15 cellular contexts compared by ENCODE assay signal in the genomic region with DNA sequence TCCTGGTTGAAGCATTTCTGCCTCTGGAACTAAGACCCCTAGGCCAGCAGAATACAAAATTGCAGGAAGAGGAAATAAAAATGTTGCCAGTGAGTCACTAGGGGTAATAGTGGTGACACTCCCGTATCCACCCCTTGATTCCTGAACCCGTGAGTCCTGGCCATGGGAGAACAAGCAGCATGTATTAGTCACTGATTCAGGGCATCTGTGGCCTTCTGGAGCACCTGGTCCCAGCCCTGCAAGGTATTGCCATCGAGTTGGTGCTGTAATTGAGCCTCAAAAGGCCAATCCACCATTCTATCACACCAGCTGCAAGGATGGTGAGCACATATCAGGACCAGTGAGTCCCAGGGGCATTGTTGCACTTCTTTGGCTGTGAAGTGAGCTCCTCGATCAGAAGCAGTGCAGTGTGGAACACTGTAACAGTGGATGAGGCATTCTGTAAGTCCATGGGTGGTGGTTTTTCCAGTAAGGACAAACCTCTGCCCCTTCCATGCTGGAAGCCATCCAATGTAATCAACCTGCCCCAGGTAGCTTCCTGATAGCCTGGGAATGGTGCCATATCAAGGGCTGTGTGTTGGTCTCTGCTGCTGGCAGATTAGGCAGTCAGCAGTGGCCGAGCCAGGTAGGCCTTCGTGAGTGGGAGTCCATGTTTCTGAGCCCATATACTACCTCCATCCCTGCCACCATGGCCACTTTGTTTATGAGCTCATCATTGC. TPM values are rescaled to one million over a fixed set of nuclear protein-coding genes. Genes with fewer than 3 reads are reported as not detected.
DNase-seq lines count a peak whose midpoint lies in the region; FAIRE-seq and TF ChIP-seq lines count a peak whose summit lies in the region.
"Had no signal": no experiment of that assay in that cellular context is flagged by ENCODE, and none has a peak within 500 bp of the region (broad histone marks: within the 10 kb centered on the region; RNA-seq: fewer than 3 reads in every experiment).

No MANE protein-coding gene starts in this region.

- H3K9ac ChIP-seq in endothelial cell of umbilical vein (replicated peaks; ENCODE audit: extremely low read depth, insufficient read depth, low read length) (no peak overlapping the region), mucosa of stomach (ENCODE audit: low read length) (peak overlapping the region; percentile 71)

- no peak for TF ChIP-seq POLR2A in endothelial cell of umbilical vein (IDR thresholded peaks at IDR 0.05; ENCODE audit: low read depth, low read length)
- no peak for TF ChIP-seq POLR2A in testis (IDR thresholded peaks at IDR 0.05)

- no peaks in the 10 kb centered on the region for H3K9me1 ChIP-seq in endothelial cell of umbilical vein (replicated peaks; ENCODE audit: control insufficient read depth, extremely low read depth, insufficient read depth, low read length)

- H3K79me2 ChIP-seq in endothelial cell of umbilical vein (ENCODE audit: control insufficient read depth, insufficient read depth, low read length), result no peaks in the 10 kb centered on the region

- no TSS peak for BruUV-seq in endothelial cell of umbilical vein (replicated peaks; lab: Mats Ljungman, UMichigan)

- intact Hi-C loops in endothelial cell of umbilical vein (cut with micrococcal nuclease), result no loop called here
- intact Hi-C loops in testis (cut with DNase I; ENCODE audit: low total_unique reads), result no loop called here

- H3K27me3 ChIP-seq in endothelial cell of umbilical vein (ENCODE audit: control insufficient read depth in 2 of 2, insufficient read depth in 2 of 2, low read length in 2 of 2) (no peaks in the 10 kb centered on the region), mucosa of stomach (ENCODE audit: control insufficient read depth, insufficient read depth, low read length) (no peaks in the 10 kb centered on the region), SJCRH30 (no peaks in the 10 kb centered on the region), testis (no peaks in the 10 kb centered on the region)

- DNase-seq in DMS153 treated with DMSO at 0.1 percent for 48 hours (lab: John Stamatoyannopoulos, UW; ENCODE audit: unreplicated experiment) (peak; percentile 87), NCI-H2081 (lab: John Stamatoyannopoulos, UW) (peak; percentile 73 to 88), endothelial cell of umbilical vein (ENCODE audit: low read depth, low spot score) (no peak), SJCRH30 (no peak), mesothelial cell of epicardium (ENCODE audit: low spot score in 2 of 2, unreplicated experiment in 2 of 2) (no peak), SIG-M5 treated with dmso at 0.1 percent for 504 hours (lab: John Stamatoyannopoulos, UW; ENCODE audit: unreplicated experiment) (no peak), testis (no peak)
- DNase-seq: activated T-cell treated with anti-CD3 and anti-CD28 coated beads, Interleukin-2, amount 50 U/mL, for 72 hours; EL; NCI-H1694; stimulated activated CD4-positive, alpha-beta T cell treated with anti-CD3 and anti-CD28 coated beads, Interleukin-4, amount 100 ng/mL, for 1 hour; stimulated activated naive B cell treated with anti-CD40 and anti-IgM and Interleukin-4, amounts not matched to agents 10 μg/mL and 1 μg/mL and 100 μg/mL, for 72 hours had no signal

- no peaks in the 10 kb centered on the region for H3K36me3 Mint-ChIP-seq in mesothelial cell of epicardium
- H3K36me3 Mint-ChIP-seq: stimulated activated naive B cell treated with anti-CD40 and anti-IgM and Interleukin-4, amounts not matched to agents 10 μg/mL and 1 μg/mL and 100 μg/mL, for 72 hours had no signal

- dilution Hi-C loops in endothelial cell of umbilical vein (cut with MboI; ENCODE audit: extremely low pct_ligation_motif_present, low sequenced_read_pairs), result no loop called here

- H2AFZ ChIP-seq in endothelial cell of umbilical vein (ENCODE audit: low read depth, low read length), result no peak overlapping the region

- no peak overlapping the region for H3K27ac Mint-ChIP-seq in mesothelial cell of epicardium
- H3K27ac Mint-ChIP-seq: activated T-cell treated with anti-CD3 and anti-CD28 coated beads, Interleukin-2, amount 50 U/mL, for 72 hours; stimulated activated naive B cell treated with anti-CD40 and anti-IgM and Interleukin-4, amounts not matched to agents 10 μg/mL and 1 μg/mL and 100 μg/mL, for 72 hours had no signal

- H4K20me1 ChIP-seq in endothelial cell of umbilical vein (replicated peaks; ENCODE audit: control insufficient read depth, extremely low read depth, insufficient read depth, low read length), result no peaks in the 10 kb centered on the region

- H3K27ac ChIP-seq in endothelial cell of umbilical vein (ENCODE audit: insufficient read depth, low read depth, low read length), result no peak overlapping the region
- no peak overlapping the region for H3K27ac ChIP-seq in SJCRH30
- no peak overlapping the region for H3K27ac ChIP-seq in testis

- H3K4me3 ChIP-seq in endothelial cell of umbilical vein (replicated peaks in 1 of 3; ENCODE audit: insufficient read depth in 1 of 3, low read depth in 1 of 3, low read length in 3 of 3) (no peak overlapping the region), mucosa of stomach (ENCODE audit: low read length) (no peak overlapping the region), SJCRH30 (no peak overlapping the region), testis (no peak overlapping the region)

- H3K27me3 Mint-ChIP-seq in mesothelial cell of epicardium (ENCODE audit: low read depth), result peaks cover 20% of the 10 kb centered on the region
- H3K27me3 Mint-ChIP-seq: stimulated activated naive B cell treated with anti-CD40 and anti-IgM and Interleukin-4, amounts not matched to agents 10 μg/mL and 1 μg/mL and 100 μg/mL, for 72 hours had no signal

- TF ChIP-seq CTCF in endothelial cell of umbilical vein (IDR thresholded peaks at IDR 0.05; ENCODE audit: extremely low read depth in 1 of 2, insufficient read depth in 1 of 2, low read depth in 1 of 2, low read length in 2 of 2) (no peak), mesothelial cell of epicardium (IDR thresholded peaks at IDR 0.05; ENCODE audit: unreplicated experiment) (no peak), testis (IDR thresholded peaks at IDR 0.05) (no peak)

- no peak overlapping the region for H3K4me3 Mint-ChIP-seq in mesothelial cell of epicardium
- H3K4me3 Mint-ChIP-seq: activated T-cell treated with anti-CD3 and anti-CD28 coated beads, Interleukin-2, amount 50 U/mL, for 72 hours; stimulated activated naive B cell treated with anti-CD40 and anti-IgM and Interleukin-4, amounts not matched to agents 10 μg/mL and 1 μg/mL and 100 μg/mL, for 72 hours had no signal

- CTCF ChIA-PET in endothelial cell of umbilical vein (lab: Charles Lee), result no interaction called here

- H3K36me3 ChIP-seq in endothelial cell of umbilical vein (ENCODE audit: control insufficient read depth in 2 of 2, extremely low read depth in 1 of 2, insufficient read depth in 2 of 2, low read length in 2 of 2) (no peaks in the 10 kb centered on the region), mucosa of stomach (ENCODE audit: control insufficient read depth, insufficient read depth, low read length) (no peaks in the 10 kb centered on the region), SJCRH30 (no peaks in the 10 kb centered on the region), testis (ENCODE audit: low read depth, missing control alignments) (no peaks in the 10 kb centered on the region)

- H3K9me3 Mint-ChIP-seq in mesothelial cell of epicardium, result no peaks in the 10 kb centered on the region
- H3K9me3 Mint-ChIP-seq: activated T-cell treated with anti-CD3 and anti-CD28 coated beads, Interleukin-2, amount 50 U/mL, for 72 hours had no signal

- 79 to 81% methylated on average over 6 of the region's 6 CpGs for WGBS in testis, 2 donors

- FAIRE-seq in endothelial cell of umbilical vein (lab: Jason Lieb, UNC), result no peak

- H3K4me1 Mint-ChIP-seq in mesothelial cell of epicardium, result no peaks in the 10 kb centered on the region
- H3K4me1 Mint-ChIP-seq: stimulated activated naive B cell treated with anti-CD40 and anti-IgM and Interleukin-4, amounts not matched to agents 10 μg/mL and 1 μg/mL and 100 μg/mL, for 72 hours had no signal

- no peak overlapping the region for H3K4me2 ChIP-seq in endothelial cell of umbilical vein (ENCODE audit: insufficient read depth, low read length)

- H3K4me1 ChIP-seq in endothelial cell of umbilical vein (ENCODE audit: control insufficient read depth, extremely low read depth, insufficient read depth, low read length) (no peaks in the 10 kb centered on the region), mucosa of stomach (ENCODE audit: control insufficient read depth, insufficient read depth, low read length) (peaks cover 16% of the 10 kb centered on the region), SJCRH30 (no peaks in the 10 kb centered on the region), testis (no peaks in the 10 kb centered on the region)

- no peaks in the 10 kb centered on the region for H3K9me3 ChIP-seq in endothelial cell of umbilical vein (replicated peaks; ENCODE audit: control insufficient read depth, insufficient read depth, low read length)
- no peaks in the 10 kb centered on the region for H3K9me3 ChIP-seq in mucosa of stomach (ENCODE audit: control insufficient read depth, low read length)
- no peaks in the 10 kb centered on the region for H3K9me3 ChIP-seq in SJCRH30 (replicated peaks)
- H3K9me3 ChIP-seq in testis, result no peaks in the 10 kb centered on the region

- POLR2A ChIA-PET in endothelial cell of umbilical vein (lab: Charles Lee), result no interaction called here

TF ChIP-seq in endothelial cell of umbilical vein, 7 proteins besides CTCF, POLR2A, EP300 and RAD21:
- TF ChIP-seq FOS (IDR thresholded peaks at IDR 0.05; ENCODE audit: borderline replicate concordance, insufficient read depth, low read length), result peak; percentile 43
- peak; percentile 3 for TF ChIP-seq JUN (IDR thresholded peaks at IDR 0.05; ENCODE audit: borderline replicate concordance, insufficient read depth, insufficient read length, low read depth)
- TF ChIP-seq GATA2 (IDR thresholded peaks at IDR 0.05; ENCODE audit: insufficient read depth, insufficient read length, low read depth, low read length), result no peak

RNA-seq across cellular contexts. Expression of gene C1QTNF9, which starts 39.6 kb away (rescaled TPM):
- total RNA-seq in endothelial cell of umbilical vein, result not detected in 2 replicates
- polyA plus RNA-seq in endothelial cell of umbilical vein, result not detected in 2 replicates
- polyA plus RNA-seq in endothelial cell of umbilical vein (2011; cell fraction: cytosol; rRNA removed), result not detected in 2 replicates
- polyA plus RNA-seq in endothelial cell of umbilical vein (2011; cell fraction: nucleus; rRNA removed), result not detected in 2 replicates
- polyA plus RNA-seq in endothelial cell of umbilical vein (2012), result not detected in 2 replicates
- not detected in 2 replicates for polyA minus RNA-seq in endothelial cell of umbilical vein
- not detected for polyA minus RNA-seq in endothelial cell of umbilical vein (2011; cell fraction: cytosol; rRNA and poly(A)+ RNA removed)
- not detected in 2 replicates for polyA minus RNA-seq in endothelial cell of umbilical vein (2011; cell fraction: nucleus; rRNA and poly(A)+ RNA removed)
- total RNA-seq in SJCRH30 (2014; rRNA removed; shearing (Covaris generic)), result 0.05 TPM in 1 of 2 replicates, not detected in the other
- not detected in 3 replicates for total RNA-seq in mesothelial cell of epicardium
- 1 to 10 TPM in 1 of 2 donors, under 1 TPM in 1; 0.43 to 2.4 TPM for total RNA-seq in testis
- 1.1 TPM for polyA plus RNA-seq in testis (ENCODE audit: insufficient read depth, low read depth, low replicate concordance)
- total RNA-seq: chondrocyte, fibroblast of lung had no signal

Comparison
In these comparisons a context has a peak if more than half of its experiments do, and no peak if none do; other contexts are left out.
1. DNase-seq: peak in DMS153 treated with DMSO at 0.1 percent for 48 hours (single experiment) and NCI-H2081 (2 of 2); none in endothelial cell of umbilical vein (single experiment), SJCRH30 (0 of 2), mesothelial cell of epicardium (0 of 2), SIG-M5 treated with dmso at 0.1 percent for 504 hours (single experiment) and testis (single experiment).